ENCODE assay signal across 20 cellular contexts in genomic region chr18:13257361-13257980, GRCh38.
"Had no signal": no experiment of that assay in that cellular context is flagged by ENCODE, and none has a peak within 500 bp of the region (broad histone marks: within the 10 kb centered on the region; RNA-seq: fewer than 3 reads in every experiment).

No MANE protein-coding gene starts in this region.

- H3K4me3 Mint-ChIP-seq: activated CD4-positive, alpha-beta T cell treated with anti-CD3 and anti-CD28 coated beads, Interleukin-2, amount 10 ng/mL, durations not matched to agents 24 days and 14 days; activated T-helper 1 cell treated with anti-CD3 and anti-CD28 coated beads, Interleukin-12 subunit alpha, Interleukin-12 subunit beta, Interleukin-2, Interleukin-4 antibody, amounts not matched to agents 30 ng/mL and 10 ng/mL and 1 ng/mL, durations not matched to agents 14 hours and 24 hours and 36 hours; natural killer cell treated with Interleukin-12 subunit alpha and Interleukin-12 subunit beta and Interleukin-15 and Interleukin-18, amount 100 ng/mL, for 72 hours; stimulated activated naive CD8-positive, alpha-beta T cell treated with anti-CD3 and anti-CD28 coated beads, Interleukin-15, amount 100 ng/mL, for 72 hours; T-helper 17 cell had no signal

- FAIRE-seq: endometrium, pancreas had no signal

- H3K27me3 Mint-ChIP-seq: activated CD4-positive, alpha-beta T cell treated with anti-CD3 and anti-CD28 coated beads, Interleukin-2, amount 10 ng/mL, durations not matched to agents 24 days and 14 days; T-helper 17 cell had no signal

- H3K27me3 ChIP-seq: brain microvascular endothelial cell, left lung, neutrophil, pancreas, tibial nerve, vagina had no signal

- H3K9me3 Mint-ChIP-seq: activated CD4-positive, alpha-beta T cell treated with anti-CD3 and anti-CD28 coated beads, Interleukin-2, amount 10 ng/mL, durations not matched to agents 24 days and 14 days; activated T-helper 1 cell treated with anti-CD3 and anti-CD28 coated beads, Interleukin-12 subunit alpha, Interleukin-12 subunit beta, Interleukin-2, Interleukin-4 antibody, amounts not matched to agents 30 ng/mL and 10 ng/mL and 1 ng/mL, durations not matched to agents 14 hours and 24 hours and 36 hours; natural killer cell treated with Interleukin-12 subunit alpha and Interleukin-12 subunit beta and Interleukin-15 and Interleukin-18, amount 100 ng/mL, for 72 hours; stimulated activated naive CD8-positive, alpha-beta T cell treated with anti-CD3 and anti-CD28 coated beads, Interleukin-15, amount 100 ng/mL, for 72 hours had no signal

- ATAC-seq: left lung; natural killer cell treated with Interleukin-12 subunit alpha and Interleukin-12 subunit beta and Interleukin-15 and Interleukin-18, amount 100 ng/mL, for 72 hours; pancreas; right cardiac atrium; stimulated activated naive CD8-positive, alpha-beta T cell treated with anti-CD3 and anti-CD28 coated beads, Interleukin-15, amount 100 ng/mL, for 72 hours; T-helper 17 cell had no signal

- H3K36me3 Mint-ChIP-seq: natural killer cell treated with Interleukin-12 subunit alpha and Interleukin-12 subunit beta and Interleukin-15 and Interleukin-18, amount 100 ng/mL, for 72 hours had no signal

- H3K4me3 ChIP-seq: left lung, pancreas, SK-N-MC, tibial nerve, vagina had no signal

- H3K9me3 ChIP-seq: left lung, neutrophil, pancreas, tibial nerve, vagina had no signal

- DNase-seq: activated CD4-positive, alpha-beta T cell treated with anti-CD3 and anti-CD28 coated beads, Interleukin-2, amount 10 ng/mL, durations not matched to agents 24 days and 14 days; activated gamma-delta T cell; activated naive CD4-positive, alpha-beta T cell treated with anti-CD3 and anti-CD28 coated beads, Interleukin-2, amount 50 U/mL, for 16 hours; aorta; brain microvascular endothelial cell; cerebellar nuclear complex; left lung; pancreas; right cardiac atrium; stimulated activated CD4-positive, alpha-beta T cell treated with anti-CD3 and anti-CD28 coated beads, Interleukin-12 subunit alpha, Interleukin-12 subunit beta, amount 100 ng/mL, for 4 hours; stimulated activated naive CD8-positive, alpha-beta T cell treated with anti-CD3 and anti-CD28 coated beads, Interleukin-15, amount 100 ng/mL, for 72 hours; SW 1271; T-helper 17 cell had no signal

- H3K36me3 ChIP-seq: brain microvascular endothelial cell, left lung, neutrophil, pancreas, tibial nerve, vagina had no signal

- H3K27ac Mint-ChIP-seq: activated CD4-positive, alpha-beta T cell treated with anti-CD3 and anti-CD28 coated beads, Interleukin-2, amount 10 ng/mL, durations not matched to agents 24 days and 14 days; activated T-helper 1 cell treated with anti-CD3 and anti-CD28 coated beads, Interleukin-12 subunit alpha, Interleukin-12 subunit beta, Interleukin-2, Interleukin-4 antibody, amounts not matched to agents 30 ng/mL and 10 ng/mL and 1 ng/mL, durations not matched to agents 14 hours and 24 hours and 36 hours; natural killer cell treated with Interleukin-12 subunit alpha and Interleukin-12 subunit beta and Interleukin-15 and Interleukin-18, amount 100 ng/mL, for 72 hours; stimulated activated naive CD8-positive, alpha-beta T cell treated with anti-CD3 and anti-CD28 coated beads, Interleukin-15, amount 100 ng/mL, for 72 hours; T-helper 17 cell had no signal

- H3K27ac ChIP-seq: brain microvascular endothelial cell, left lung, neutrophil, pancreas, SK-N-MC, tibial nerve, vagina had no signal
